9 cellular contexts compared by ENCODE assay signal in genomic region chr9:1837453-1838084, GRCh38.
DNase-seq lines count a peak whose midpoint lies in the region; ATAC-seq and TF ChIP-seq lines count a peak whose summit lies in the region.
"Had no signal": no experiment of that assay in that cellular context is flagged by ENCODE, and none has a peak within 500 bp of the region (broad histone marks: within the 10 kb centered on the region; RNA-seq: fewer than 3 reads in every experiment).

No MANE protein-coding gene starts in this region.

- H3K36me3 ChIP-seq in testis (ENCODE audit: low read depth, missing control alignments): no peaks in the 10 kb centered on the region

- whole genome bisulfite sequencing in testis, 2 donors: 50 to 53% methylated on average over 6 of the region's 6 CpGs

- intact Hi-C loops in testis (cut with DNase I; ENCODE audit: low total_unique reads) (no loop called here), Right ventricle myocardium superior (cut with DNase I) (no loop called here)

- H3K27ac ChIP-seq in C4-2B: no peak overlapping the region
- no peak overlapping the region for H3K27ac ChIP-seq in testis
- no peak overlapping the region for H3K27ac ChIP-seq in coronary artery

- peak; percentile 52 for DNase-seq in GM13977 (ENCODE audit: low spot score)
- peak; percentile 71 for DNase-seq in NCI-H748 (lab: John Stamatoyannopoulos, UW; ENCODE audit: unreplicated experiment)
- DNase-seq in fibroblast of the aortic adventitia (ENCODE audit: low read depth): peak; percentile 15
- DNase-seq in testis: peak; percentile 69
- DNase-seq in coronary artery (ENCODE audit: low spot score): no peak
- no peak for DNase-seq in Right ventricle myocardium superior

- TF ChIP-seq CTCF in C4-2B (conservative IDR thresholded peaks at IDR 0.05): peak; percentile 79
- TF ChIP-seq CTCF in GM13977 (IDR thresholded peaks at IDR 0.05; ENCODE audit: extremely low read depth, insufficient read depth, missing control alignments): peak; percentile 76
- peak; percentile 33 for TF ChIP-seq CTCF in fibroblast of the aortic adventitia (IDR thresholded peaks at IDR 0.05; ENCODE audit: insufficient read depth, low read length)
- peak in 2 of 3 experiments; percentile 12 to 29 for TF ChIP-seq CTCF in testis (IDR thresholded peaks at IDR 0.05)
- TF ChIP-seq CTCF in coronary artery (IDR thresholded peaks at IDR 0.05): no peak

- no peaks in the 10 kb centered on the region for H3K9me3 ChIP-seq in testis

- in situ Hi-C loops in GM13977 (cut with MboI; ENCODE audit: low pct_unique_long_range_greater_than_20kb, low sequenced_read_pairs, unreplicated experiment): no loop called here

- peak; percentile 67 for ATAC-seq in HG03045 (IDR thresholded peaks at IDR 0.05; ENCODE audit: unreplicated experiment)
- no peak for ATAC-seq in Right ventricle myocardium superior (ENCODE audit: poor library complexity)
- ATAC-seq: T-cell had no signal

- TF ChIP-seq POLR2A in testis (IDR thresholded peaks at IDR 0.05): no peak

- peaks cover 2% of the 10 kb centered on the region for H3K27me3 ChIP-seq in testis

- no peaks in the 10 kb centered on the region for H3K4me1 ChIP-seq in testis

- H3K4me3 ChIP-seq in fibroblast of the aortic adventitia (ENCODE audit: low read depth, low read length) (no peak overlapping the region), testis (no peak overlapping the region), coronary artery (no peak overlapping the region)

Comparison
In these comparisons a context has a peak if more than half of its experiments do, and no peak if none do; other contexts are left out.
1. DNase-seq: peak in GM13977 (single experiment), NCI-H748 (single experiment), fibroblast of the aortic adventitia (single experiment) and testis (single experiment); none in coronary artery (single experiment) and Right ventricle myocardium superior (single experiment).